8 cellular contexts compared by ENCODE assay signal in genomic region chr3:16290007-16290826, GRCh38. TPM values are rescaled to one million over a fixed set of nuclear protein-coding genes. Genes with fewer than 3 reads are reported as not detected.
A peak's percentile ranks its signal among the peaks of the same experiment; 100 is the strongest.
DNase-seq lines count a peak whose midpoint lies in the region; ATAC-seq, FAIRE-seq and TF ChIP-seq lines count a peak whose summit lies in the region.

No MANE protein-coding gene starts in this region.

- no peak for DNase-seq in GM06990 (ENCODE audit: extremely low read depth, insufficient read length)
- peak; percentile 12 for DNase-seq in LoVo (ENCODE audit: low spot score)
- peak; percentile 65 for DNase-seq in colonic mucosa
- DNase-seq in lung microvascular endothelial cell (ENCODE audit: low read depth in 2 of 2), result peak; percentile 63 to 76
- DNase-seq in suprapubic skin (ENCODE audit: low spot score in 2 of 2), result no peak

- no peak for TF ChIP-seq POLR2A in suprapubic skin (IDR thresholded peaks at IDR 0.05)

- no peak for TF ChIP-seq EP300 in suprapubic skin (IDR thresholded peaks at IDR 0.05)

- peaks cover 1% of the 10 kb centered on the region; the same call in 1 of the 2 replicates for H3K36me3 ChIP-seq in GM06990 (ENCODE audit: control insufficient read depth, insufficient read depth, low read length)
- no peaks in the 10 kb centered on the region for H3K36me3 ChIP-seq in colonic mucosa
- peaks cover 9% of the 10 kb centered on the region for H3K36me3 ChIP-seq in suprapubic skin

- peak; percentile 89 for FAIRE-seq in A204.1 (lab: Jason Lieb, UNC)

- H3K9ac ChIP-seq in colonic mucosa (ENCODE audit: low read depth in 2 of 2, low read length in 2 of 2), result no peak overlapping the region

- no peak overlapping the region for H3K4me3 ChIP-seq in GM06990 (replicated peaks; ENCODE audit: low read depth, low read length)
- no peak overlapping the region for H3K4me3 ChIP-seq in colonic mucosa
- H3K4me3 ChIP-seq in suprapubic skin, result no peak overlapping the region

- H3K4me1 Mint-ChIP-seq in T-helper 1 cell treated with Interleukin-12 subunit alpha and Interleukin-12 subunit beta and Interleukin-4 antibody, amounts not matched to agents 30 μg/mL and 1 μg/mL, for 36 hours (ENCODE audit: low read depth), result peaks cover 58% of the 10 kb centered on the region

- H3K27me3 Mint-ChIP-seq in T-helper 1 cell treated with Interleukin-12 subunit alpha and Interleukin-12 subunit beta and Interleukin-4 antibody, amounts not matched to agents 30 μg/mL and 1 μg/mL, for 36 hours (ENCODE audit: low read depth), result no peaks in the 10 kb centered on the region

- 63% methylated on average over 3 of the region's 3 CpGs for WGBS in suprapubic skin

- peak overlapping the region; percentile 92 for H3K27ac Mint-ChIP-seq in T-helper 1 cell treated with Interleukin-12 subunit alpha and Interleukin-12 subunit beta and Interleukin-4 antibody, amounts not matched to agents 30 μg/mL and 1 μg/mL, for 36 hours

- no peaks in the 10 kb centered on the region for H3K9me3 ChIP-seq in colonic mucosa
- no peaks in the 10 kb centered on the region for H3K9me3 ChIP-seq in suprapubic skin

- H3K4me1 ChIP-seq in colonic mucosa (no peaks in the 10 kb centered on the region), suprapubic skin (peaks cover 28% of the 10 kb centered on the region)

- H3K27ac ChIP-seq in colonic mucosa (no peak overlapping the region), suprapubic skin (no peak overlapping the region)

- no peak for ATAC-seq in HG03196 (IDR thresholded peaks at IDR 0.05; ENCODE audit: unreplicated experiment)

- H3K27me3 ChIP-seq in GM06990 (replicated peaks; ENCODE audit: control insufficient read depth, insufficient read depth, low read length) (no peaks in the 10 kb centered on the region), colonic mucosa (no peaks in the 10 kb centered on the region), suprapubic skin (no peaks in the 10 kb centered on the region)

- TF ChIP-seq CTCF in GM06990 (IDR thresholded peaks at IDR 0.05; ENCODE audit: insufficient read depth, low read length, poor library complexity, severe bottlenecking) (peak; percentile 81), colonic mucosa (IDR thresholded peaks at IDR 0.05) (peak; percentile 50), suprapubic skin (IDR thresholded peaks at IDR 0.05) (peak; percentile 67 to 82)

- intact Hi-C loops in colonic mucosa (cut with DNase I), result loop anchor here (1.0 kb wide), 1 partner anchor 260 kb away; no protein-coding TSS in a partner anchor

- peaks cover 61% of the 10 kb centered on the region for H3K36me3 Mint-ChIP-seq in T-helper 1 cell treated with Interleukin-12 subunit alpha and Interleukin-12 subunit beta and Interleukin-4 antibody, amounts not matched to agents 30 μg/mL and 1 μg/mL, for 36 hours (ENCODE audit: low read depth)

- H3K9me3 Mint-ChIP-seq in T-helper 1 cell treated with Interleukin-12 subunit alpha and Interleukin-12 subunit beta and Interleukin-4 antibody, amounts not matched to agents 30 μg/mL and 1 μg/mL, for 36 hours, result peaks cover 16% of the 10 kb centered on the region

- peak overlapping the region; percentile 89 for H3K4me3 Mint-ChIP-seq in T-helper 1 cell treated with Interleukin-12 subunit alpha and Interleukin-12 subunit beta and Interleukin-4 antibody, amounts not matched to agents 30 μg/mL and 1 μg/mL, for 36 hours

RNA-seq across cellular contexts. Expression of gene OXNAD1, which starts 25.2 kb away (rescaled TPM):
- total RNA-seq in colonic mucosa (10 to 100 TPM; 23.4 to 26.2 TPM), lung microvascular endothelial cell (5.9 and 16.3 TPM in 2 replicates), suprapubic skin (10 to 100 TPM; 10.3 to 17.8 (median 13.3) TPM)

RNA-seq across cellular contexts. Expression of gene DPH3, which starts 25.5 kb away (rescaled TPM):
- total RNA-seq in colonic mucosa (10 to 100 TPM; 15.4 to 23.4 TPM), lung microvascular endothelial cell (17.9 and 29.8 TPM in 2 replicates), suprapubic skin (10 to 100 TPM in 1 of 4 donors, 1 to 10 TPM in 3; 5.5 to 11.5 (median 8.0) TPM)

Comparison
In these comparisons a context has a peak if more than half of its experiments do, and no peak if none do; other contexts are left out.
1. DNase-seq: peak in LoVo (single experiment), colonic mucosa (single experiment) and lung microvascular endothelial cell (2 of 2); none in GM06990 (single experiment) and suprapubic skin (0 of 2).
2. Peak in every context shown above with its lines, with median percentiles within 50 percentile points of each other: CTCF ChIP-seq.